1 cellular context compared by ENCODE assay signal in the genomic region with DNA sequence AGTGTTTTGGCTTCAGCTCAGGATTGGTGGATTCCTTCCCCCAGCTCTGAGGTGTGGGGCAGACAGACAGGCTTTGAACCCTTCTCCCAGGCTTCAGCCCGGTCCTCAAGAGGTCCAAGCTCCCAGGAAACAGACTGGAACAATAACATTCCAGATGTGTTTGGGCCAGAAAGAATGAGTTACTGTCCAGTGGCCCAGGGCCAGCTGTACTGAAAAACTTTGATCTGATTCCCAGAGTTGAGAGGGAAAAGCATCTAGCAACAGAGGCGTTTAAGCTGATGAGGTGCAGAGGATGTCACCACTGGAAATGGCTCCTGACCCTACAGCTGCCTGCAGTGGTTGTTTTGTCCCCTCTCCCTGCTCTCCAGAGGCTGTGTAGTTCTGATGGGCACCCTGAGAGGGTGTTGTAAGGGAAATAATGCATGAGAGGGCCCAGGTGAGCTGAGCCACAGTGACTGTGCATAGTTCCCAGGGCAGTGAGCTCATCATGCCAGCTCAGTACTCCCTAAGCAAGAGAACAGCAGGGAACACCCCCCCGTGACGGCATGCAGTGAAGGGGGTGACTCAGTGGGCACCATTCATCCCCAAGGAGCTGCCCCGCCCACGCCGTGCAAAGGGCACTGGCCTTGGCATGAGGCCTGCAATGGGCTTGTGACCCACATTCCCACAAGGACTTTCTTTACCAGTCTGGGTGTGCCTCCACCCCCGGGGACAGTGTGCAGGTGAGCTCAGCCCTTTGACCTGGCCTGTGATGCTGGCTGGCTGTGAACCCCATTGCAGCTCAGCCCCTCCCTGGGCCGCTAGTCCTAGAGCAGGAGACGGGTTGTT.
TF ChIP-seq lines count a peak whose summit lies in the region.

No MANE protein-coding gene starts in this region.

TF ChIP-seq in endothelial cell of umbilical vein, 7 proteins besides CTCF, POLR2A, EP300 and RAD21 (continued from another document):
- TF ChIP-seq JUN (IDR thresholded peaks at IDR 0.05; ENCODE audit: borderline replicate concordance, insufficient read depth, insufficient read length, low read depth) (peak; percentile 24), EZH2 (IDR thresholded peaks at IDR 0.05; ENCODE audit: borderline replicate concordance, low read depth, low read length, severe bottlenecking) (no peak), POLR2AphosphoS5 (IDR thresholded peaks at IDR 0.05; ENCODE audit: insufficient read depth, low read depth, low read length) (no peak)
- TF ChIP-seq, protein P1, sequence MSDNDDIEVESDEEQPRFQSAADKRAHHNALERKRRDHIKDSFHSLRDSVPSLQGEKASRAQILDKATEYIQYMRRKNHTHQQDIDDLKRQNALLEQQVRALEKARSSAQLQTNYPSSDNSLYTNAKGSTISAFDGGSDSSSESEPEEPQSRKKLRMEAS (IDR thresholded peaks at IDR 0.05; ENCODE audit: insufficient read depth, insufficient read length) = no peak
